20 cellular contexts compared by ENCODE assay signal in the genomic region with DNA sequence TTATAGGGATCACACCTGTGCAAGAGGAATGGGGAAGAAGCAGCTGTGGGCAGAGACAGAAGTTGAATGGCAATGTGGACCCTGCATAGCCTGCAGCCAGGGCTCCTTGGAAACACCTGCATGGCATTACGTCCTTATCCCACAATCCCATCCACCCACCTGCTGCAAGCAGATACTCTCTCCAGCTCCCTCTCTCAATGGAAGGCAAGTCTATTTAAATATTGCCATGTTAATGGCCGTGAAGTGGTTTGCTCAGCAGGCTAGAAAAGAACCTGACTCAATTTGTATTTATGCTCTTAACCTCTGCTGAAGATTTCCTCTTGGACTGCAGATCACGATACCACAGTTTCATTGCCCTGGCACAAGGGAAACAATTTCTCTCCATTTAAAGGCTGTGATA.
A peak's percentile ranks its signal among the peaks of the same experiment; 100 is the strongest.
DNase-seq lines count a peak whose midpoint lies in the region; ATAC-seq and TF ChIP-seq lines count a peak whose summit lies in the region.
"Had no signal": no experiment of that assay in that cellular context is flagged by ENCODE, and none has a peak within 500 bp of the region (broad histone marks: within the 10 kb centered on the region; RNA-seq: fewer than 3 reads in every experiment).

No MANE protein-coding gene starts in this region.

- no peak for ATAC-seq in activated CD8-positive, alpha-beta T cell treated with anti-CD3 and anti-CD28 coated beads, Interleukin-2, amount 10 ng/mL, durations not matched to agents 7 days and 5 days
- ATAC-seq in GM19455 (IDR thresholded peaks at IDR 0.05; ENCODE audit: unreplicated experiment): no peak

- no peak for TF ChIP-seq CTCF in GM13977 (IDR thresholded peaks at IDR 0.05; ENCODE audit: extremely low read depth, insufficient read depth, missing control alignments)

- DNase-seq in DMS79 treated with DMSO at 0.1 percent for 48 hours (lab: John Stamatoyannopoulos, UW): peak; percentile 98
- peak; percentile 82 to 93 for DNase-seq in NCI-H187 (lab: John Stamatoyannopoulos, UW)
- DNase-seq in NCI-H345 treated with DMSO at 0.1 percent for 48 hours (lab: John Stamatoyannopoulos, UW; ENCODE audit: unreplicated experiment): peak; percentile 85
- peak; percentile 28 for DNase-seq in SHP77 treated with DMSO at 0.1 percent for 48 hours (lab: John Stamatoyannopoulos, UW)
- DNase-seq in activated effector memory CD4-positive, alpha-beta T cell treated with Interleukin-2 at 50 U/mL for 16 hours: no peak
- no peak for DNase-seq in activated CD8-positive, alpha-beta T cell treated with anti-CD3 and anti-CD28 coated beads, Interleukin-2, amount 10 ng/mL, durations not matched to agents 7 days and 5 days
- DNase-seq in GM13977 (ENCODE audit: low spot score): no peak
- DNase-seq: activated CD4-positive, alpha-beta T cell treated with anti-CD3 and anti-CD28 coated beads, Interleukin-2, amount 50 U/mL, for 1 hour; Caco-2; effector memory CD4-positive, alpha-beta T cell; GM23248; head of caudate nucleus; NCI-H226; Right ventricle myocardium superior; stimulated activated naive CD4-positive, alpha-beta T cell treated with Interleukin-2 at 50 U/mL for 16 hours; T-helper 9 cell; WERI-Rb-1 had no signal

- H3K4me1 Mint-ChIP-seq in activated CD8-positive, alpha-beta T cell treated with anti-CD3 and anti-CD28 coated beads, Interleukin-2, amount 10 ng/mL, durations not matched to agents 7 days and 5 days (ENCODE audit: low read depth): no peaks in the 10 kb centered on the region
- H3K4me1 Mint-ChIP-seq: activated naive CD4-positive, alpha-beta T cell treated with anti-CD3 and anti-CD28 coated beads, Interleukin-2, amount 50 U/mL, for 24 hours had no signal

- CTCF ChIA-PET in activated CD8-positive, alpha-beta T cell treated with anti-CD3 and anti-CD28 coated beads, Interleukin-2, amount 10 ng/mL, durations not matched to agents 7 days and 5 days (lab: Charles Lee): no interaction called here

- in situ Hi-C loops in GM13977 (cut with MboI; ENCODE audit: low pct_unique_long_range_greater_than_20kb, low sequenced_read_pairs, unreplicated experiment): no loop called here

- POLR2A ChIA-PET in activated CD8-positive, alpha-beta T cell treated with anti-CD3 and anti-CD28 coated beads, Interleukin-2, amount 10 ng/mL, durations not matched to agents 7 days and 5 days (lab: Charles Lee): interaction anchor here (0.6 kb wide), 1 partner anchor 19 kb away, joined by 3 read pairs; no protein-coding TSS in a partner anchor

- peaks cover 8% of the 10 kb centered on the region for H3K9me3 Mint-ChIP-seq in activated CD8-positive, alpha-beta T cell treated with anti-CD3 and anti-CD28 coated beads, Interleukin-2, amount 10 ng/mL, durations not matched to agents 7 days and 5 days (ENCODE audit: insufficient read depth)
- H3K9me3 Mint-ChIP-seq: activated naive CD4-positive, alpha-beta T cell treated with anti-CD3 and anti-CD28 coated beads, Interleukin-2, amount 50 U/mL, for 24 hours had no signal

- no peak overlapping the region for H3K27ac Mint-ChIP-seq in activated CD8-positive, alpha-beta T cell treated with anti-CD3 and anti-CD28 coated beads, Interleukin-2, amount 10 ng/mL, durations not matched to agents 7 days and 5 days
- H3K27ac Mint-ChIP-seq: activated naive CD4-positive, alpha-beta T cell treated with anti-CD3 and anti-CD28 coated beads, Interleukin-2, amount 50 U/mL, for 24 hours; nephron had no signal

- no peaks in the 10 kb centered on the region for H3K27me3 Mint-ChIP-seq in activated CD8-positive, alpha-beta T cell treated with anti-CD3 and anti-CD28 coated beads, Interleukin-2, amount 10 ng/mL, durations not matched to agents 7 days and 5 days (ENCODE audit: low read depth)
- H3K27me3 Mint-ChIP-seq: activated naive CD4-positive, alpha-beta T cell treated with anti-CD3 and anti-CD28 coated beads, Interleukin-2, amount 50 U/mL, for 24 hours had no signal

- no peak overlapping the region for H3K4me3 Mint-ChIP-seq in activated CD8-positive, alpha-beta T cell treated with anti-CD3 and anti-CD28 coated beads, Interleukin-2, amount 10 ng/mL, durations not matched to agents 7 days and 5 days
- H3K4me3 Mint-ChIP-seq: activated naive CD4-positive, alpha-beta T cell treated with anti-CD3 and anti-CD28 coated beads, Interleukin-2, amount 50 U/mL, for 24 hours; nephron had no signal

- H3K36me3 Mint-ChIP-seq in activated CD8-positive, alpha-beta T cell treated with anti-CD3 and anti-CD28 coated beads, Interleukin-2, amount 10 ng/mL, durations not matched to agents 7 days and 5 days (ENCODE audit: low read depth): no peaks in the 10 kb centered on the region
- H3K36me3 Mint-ChIP-seq: activated naive CD4-positive, alpha-beta T cell treated with anti-CD3 and anti-CD28 coated beads, Interleukin-2, amount 50 U/mL, for 24 hours had no signal

Comparison
In these comparisons a context has a peak if more than half of its experiments do, and no peak if none do; other contexts are left out.
1. DNase-seq: peak in DMS79 treated with DMSO at 0.1 percent for 48 hours (single experiment), NCI-H187 (2 of 2), NCI-H345 treated with DMSO at 0.1 percent for 48 hours (single experiment) and SHP77 treated with DMSO at 0.1 percent for 48 hours (single experiment); none in activated effector memory CD4-positive, alpha-beta T cell treated with Interleukin-2 at 50 U/mL for 16 hours (single experiment), activated CD8-positive, alpha-beta T cell treated with anti-CD3 and anti-CD28 coated beads, Interleukin-2, amount 10 ng/mL, durations not matched to agents 7 days and 5 days (single experiment) and GM13977 (single experiment).